Comparison of ENCODE assay signal across 9 cellular contexts in the genomic region with DNA sequence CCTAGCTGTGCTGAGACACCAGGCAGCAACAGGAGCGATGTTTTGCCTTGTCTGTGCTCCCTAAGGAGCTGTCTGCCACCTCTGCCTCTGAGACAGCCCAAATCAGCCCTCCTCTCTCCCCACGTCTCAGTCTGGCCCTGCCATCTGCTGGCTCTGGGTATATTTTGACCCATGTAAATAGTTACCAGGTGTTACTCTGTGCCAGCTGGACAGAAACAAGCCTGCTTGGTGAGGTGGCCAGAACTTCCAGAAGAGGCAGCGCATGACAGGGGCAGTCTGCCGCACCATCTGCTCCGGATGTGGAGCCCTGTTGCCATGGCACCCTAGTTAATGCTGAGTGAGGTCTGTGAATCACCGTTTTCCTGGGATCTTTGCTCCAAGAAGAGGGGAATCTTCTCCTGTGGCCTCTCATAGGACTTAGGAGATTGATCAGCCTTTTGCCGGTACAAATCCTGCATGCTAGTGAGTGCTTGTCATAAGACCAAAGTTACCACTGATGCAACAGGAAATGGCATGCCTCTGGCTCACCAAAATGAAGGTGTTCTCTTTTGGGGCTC. TPM values are rescaled to one million over a fixed set of nuclear protein-coding genes. Genes with fewer than 3 reads are reported as not detected.
DNase-seq lines count a peak whose midpoint lies in the region; ATAC-seq lines count a peak whose summit lies in the region.
"Had no signal": no experiment of that assay in that cellular context is flagged by ENCODE, and none has a peak within 500 bp of the region (broad histone marks: within the 10 kb centered on the region; RNA-seq: fewer than 3 reads in every experiment).

No MANE protein-coding gene starts in this region.

- H3K27me3 ChIP-seq in right cardiac atrium (ENCODE audit: control insufficient read depth, insufficient read depth) (no peaks in the 10 kb centered on the region), rectal smooth muscle tissue (ENCODE audit: control insufficient read depth, insufficient read depth, low read length) (no peaks in the 10 kb centered on the region)

- peak; percentile 35 for ATAC-seq in GM18520 (IDR thresholded peaks at IDR 0.05; ENCODE audit: unreplicated experiment)
- peak; percentile 69 to 83 for ATAC-seq in right cardiac atrium
- ATAC-seq in HG03196 (IDR thresholded peaks at IDR 0.05; ENCODE audit: unreplicated experiment), result no peak

- peak overlapping the region; percentile 100 for H3K27ac ChIP-seq in right cardiac atrium (ENCODE audit: low read length)
- H3K27ac ChIP-seq in rectal smooth muscle tissue (ENCODE audit: low read depth, low read length), result peak overlapping the region; percentile 72

- H3K36me3 ChIP-seq in rectal smooth muscle tissue (ENCODE audit: control insufficient read depth, insufficient read depth, low read length), result no peaks in the 10 kb centered on the region

- H3K4me1 ChIP-seq in right cardiac atrium (ENCODE audit: control insufficient read depth, insufficient read depth, low read length) (peaks cover 25% of the 10 kb centered on the region), rectal smooth muscle tissue (ENCODE audit: control insufficient read depth, insufficient read depth, low read length) (peaks cover 16% of the 10 kb centered on the region)

- H3K4me3 ChIP-seq in right cardiac atrium (ENCODE audit: low read length) (no peak overlapping the region), rectal smooth muscle tissue (ENCODE audit: low read length) (no peak overlapping the region)

- 18% methylated on average over 7 of the region's 7 CpGs for WGBS in right cardiac atrium

- intact Hi-C loops in right cardiac atrium (cut with DNase I), result loop anchor here in 3 of 4 donors (5.0 kb wide), 2 partner anchors 36 to 51 kb away; a partner anchor contains a TSS

- DNase-seq in NCI-H2196 treated with DMSO at 0.1 percent for 48 hours (lab: John Stamatoyannopoulos, UW; ENCODE audit: unreplicated experiment), result peak; percentile 76
- peak in 37 of 56 donors; percentile 12 to 68 (median 40) for DNase-seq in amygdala (lab: John Stamatoyannopoulos, UW)
- DNase-seq in right cardiac atrium, result peak; percentile 81 to 85 (median 84)
- no peak for DNase-seq in stimulated activated CD4-positive, alpha-beta T cell treated with anti-CD3 and anti-CD28 coated beads, Interleukin-4, amount 100 ng/mL, for 4 hours
- no peak for DNase-seq in Kasumi-1 (lab: John Stamatoyannopoulos, UW)

- H3K9me3 ChIP-seq in right cardiac atrium (ENCODE audit: control insufficient read depth, low read length), result no peaks in the 10 kb centered on the region

- H3K9ac ChIP-seq in rectal smooth muscle tissue (ENCODE audit: low read length), result no peak overlapping the region

RNA-seq across cellular contexts. Expression of a gene that starts 31.8 kb away (rescaled TPM):
- total RNA-seq in right cardiac atrium, result 1 to 10 TPM in 1 of 4 donors, under 1 TPM in 3; 0.37 to 1.1 (median 0.72) TPM
- 0.43 TPM for polyA plus RNA-seq in right cardiac atrium

RNA-seq across cellular contexts. Expression of a gene that starts 37.5 kb away (rescaled TPM):
- 10 to 100 TPM; 29.1 to 83.3 (median 41.9) TPM for total RNA-seq in right cardiac atrium
- 44.8 TPM for polyA plus RNA-seq in right cardiac atrium

RNA-seq across cellular contexts. Expression of a gene that starts 46.1 kb away (rescaled TPM):
- total RNA-seq in right cardiac atrium, result 100 to 1,000 TPM; 164 to 220 (median 198) TPM
- 351 TPM for polyA plus RNA-seq in right cardiac atrium

RNA-seq across cellular contexts. Expression of a gene that starts 52.8 kb away (rescaled TPM):
- total RNA-seq in right cardiac atrium, result 1 to 10 TPM; 2.9 to 5.4 (median 3.4) TPM
- polyA plus RNA-seq in right cardiac atrium, result 2.9 TPM
- polyA plus RNA-seq: IgD-negative memory B cell had no signal

Comparison
In these comparisons a context has a peak if more than half of its experiments do, and no peak if none do; other contexts are left out.
1. DNase-seq: peak in NCI-H2196 treated with DMSO at 0.1 percent for 48 hours (single experiment), amygdala (37 of 56) and right cardiac atrium (3 of 3); none in stimulated activated CD4-positive, alpha-beta T cell treated with anti-CD3 and anti-CD28 coated beads, Interleukin-4, amount 100 ng/mL, for 4 hours (0 of 2) and Kasumi-1 (0 of 2).